Comparison of ENCODE assay signal across 8 cellular contexts in genomic region chr17:82098169-82098938, GRCh38. TPM values are rescaled to one million over a fixed set of nuclear protein-coding genes. Genes with fewer than 3 reads are reported as not detected.
DNase-seq lines count a peak whose midpoint lies in the region; ATAC-seq and TF ChIP-seq lines count a peak whose summit lies in the region.

Gene FASN (minus strand): TSS chr17:82098236. CDS start chr17:82096445, 1,791 bp downstream.

- CTCF ChIA-PET in activated naive CD4-positive, alpha-beta T cell treated with anti-CD3 and anti-CD28 coated beads, Interleukin-2, amount 10 ng/mL, durations not matched to agents 7 days and 5 days (lab: Charles Lee): no interaction called here

- H4K20me1 ChIP-seq in osteoblast (ENCODE audit: insufficient read depth, low read length): peaks cover 22% of the 10 kb centered on the region

- H3K4me3 Mint-ChIP-seq in HFFc6: peak within 1 kb of the TSS; percentile 78
- peak within 1 kb of the TSS; percentile 74 for H3K4me3 Mint-ChIP-seq in activated naive CD4-positive, alpha-beta T cell treated with anti-CD3 and anti-CD28 coated beads, Interleukin-2, amount 10 ng/mL, durations not matched to agents 7 days and 5 days

- H3K36me3 Mint-ChIP-seq in HFFc6 (ENCODE audit: low read depth): no peaks in the 10 kb centered on the region
- peaks cover 11% of the 10 kb centered on the region for H3K36me3 Mint-ChIP-seq in activated naive CD4-positive, alpha-beta T cell treated with anti-CD3 and anti-CD28 coated beads, Interleukin-2, amount 10 ng/mL, durations not matched to agents 7 days and 5 days

- no peaks in the 10 kb centered on the region for H3K9me3 Mint-ChIP-seq in HFFc6
- H3K9me3 Mint-ChIP-seq in activated naive CD4-positive, alpha-beta T cell treated with anti-CD3 and anti-CD28 coated beads, Interleukin-2, amount 10 ng/mL, durations not matched to agents 7 days and 5 days: no peaks in the 10 kb centered on the region

- H3K27me3 ChIP-seq in osteoblast (ENCODE audit: insufficient read depth, low read length) (no peaks in the 10 kb centered on the region), thoracic aorta (replicated peaks; ENCODE audit: insufficient read depth) (no peaks in the 10 kb centered on the region)

- DNase-seq in HFFc6: peak; percentile 92
- DNase-seq in NAMALWA (ENCODE audit: low spot score): peak; percentile 96
- peak; percentile 95 for DNase-seq in SK-N-DZ (ENCODE audit: low spot score)
- DNase-seq in activated naive CD4-positive, alpha-beta T cell treated with anti-CD3 and anti-CD28 coated beads, Interleukin-2, amount 10 ng/mL, durations not matched to agents 7 days and 5 days: peak; percentile 94
- DNase-seq in glomerular endothelial cell (ENCODE audit: extremely low read depth, low read depth, low spot score): peak; percentile 25
- DNase-seq in osteoblast (ENCODE audit: insufficient read length, low spot score, missing footprints): peak; percentile 100
- peak; percentile 79 for DNase-seq in thoracic aorta (ENCODE audit: low spot score)

- H3K36me3 ChIP-seq in osteoblast (ENCODE audit: insufficient read depth, low read length): peaks cover 20% of the 10 kb centered on the region
- peaks cover 16% of the 10 kb centered on the region for H3K36me3 ChIP-seq in thoracic aorta

- no peak within 1 kb of the TSS for H3K27ac Mint-ChIP-seq in HFFc6
- H3K27ac Mint-ChIP-seq in activated naive CD4-positive, alpha-beta T cell treated with anti-CD3 and anti-CD28 coated beads, Interleukin-2, amount 10 ng/mL, durations not matched to agents 7 days and 5 days: peak within 1 kb of the TSS; percentile 75

- H3K27ac ChIP-seq in osteoblast (ENCODE audit: low read depth, low read length) (peak within 1 kb of the TSS; percentile 51), thoracic aorta (peak within 1 kb of the TSS; percentile 88 to 92)

- H3K4me1 ChIP-seq in osteoblast (ENCODE audit: insufficient read depth, low read length): peaks cover 17% of the 10 kb centered on the region
- H3K4me1 ChIP-seq in thoracic aorta (ENCODE audit: control insufficient read depth in 1 of 2, low read depth in 2 of 2): peaks cover 19 to 29% of the 10 kb centered on the region in 2 donors

- TF ChIP-seq CTCF in HFFc6 (IDR thresholded peaks at IDR 0.05): peak; percentile 69
- peak; percentile 25 for TF ChIP-seq CTCF in osteoblast (IDR thresholded peaks at IDR 0.05; ENCODE audit: extremely low read depth, low read depth, low read length)
- TF ChIP-seq CTCF in thoracic aorta (IDR thresholded peaks at IDR 0.05): peak; percentile 17

- H3K9me3 ChIP-seq in osteoblast (ENCODE audit: low read depth, low read length) (no peaks in the 10 kb centered on the region), thoracic aorta (no peaks in the 10 kb centered on the region)

- peak within 1 kb of the TSS; percentile 91 for H3K4me2 ChIP-seq in osteoblast (ENCODE audit: insufficient read depth, low read length)

- peak within 1 kb of the TSS; percentile 78 for H3K4me3 ChIP-seq in GM08714 (ENCODE audit: low read length)
- H3K4me3 ChIP-seq in osteoblast (ENCODE audit: insufficient read depth, low read length): peak within 1 kb of the TSS; percentile 78
- peak within 1 kb of the TSS; percentile 80 for H3K4me3 ChIP-seq in thoracic aorta

- peaks cover 34% of the 10 kb centered on the region for H3K79me2 ChIP-seq in osteoblast (ENCODE audit: insufficient read depth, low read length)

- peak; percentile 72 for ATAC-seq in thoracic aorta (ENCODE audit: insufficient number of reproducible peaks, low FRiP score, low read depth)

- H3K4me1 Mint-ChIP-seq in HFFc6 (ENCODE audit: low read depth): no peaks in the 10 kb centered on the region
- H3K4me1 Mint-ChIP-seq in activated naive CD4-positive, alpha-beta T cell treated with anti-CD3 and anti-CD28 coated beads, Interleukin-2, amount 10 ng/mL, durations not matched to agents 7 days and 5 days: peaks cover 18% of the 10 kb centered on the region

- H3K27me3 Mint-ChIP-seq in HFFc6 (ENCODE audit: insufficient read depth): no peaks in the 10 kb centered on the region
- H3K27me3 Mint-ChIP-seq in activated naive CD4-positive, alpha-beta T cell treated with anti-CD3 and anti-CD28 coated beads, Interleukin-2, amount 10 ng/mL, durations not matched to agents 7 days and 5 days: no peaks in the 10 kb centered on the region

- peak within 1 kb of the TSS; percentile 51 for H2AFZ ChIP-seq in osteoblast (ENCODE audit: low read length)

RNA-seq across cellular contexts. Expression of gene FASN, which starts in this region (rescaled TPM):
- total RNA-seq in HFFc6 (2021; fragmentation: NEBNext Ultra II Directional; extraction: Animal tissue kit (Norgen Biotek cat#: 25700)): 100 to 1,000 TPM; 108 to 138 (median 112) TPM
- 178 and 182 TPM in 2 replicates for polyA plus RNA-seq in SK-N-DZ (2014; cell fraction: cytosol; rRNA removed)
- polyA plus RNA-seq in SK-N-DZ (2014; cell fraction: nucleus; rRNA removed): 168 and 229 TPM in 2 replicates
- 165 and 201 TPM in 2 replicates for total RNA-seq in glomerular endothelial cell
- total RNA-seq in osteoblast: 120 and 142 TPM in 2 replicates
- total RNA-seq in thoracic aorta: 10 to 100 TPM; 49.6 to 50.9 TPM

Comparison
In these comparisons a context has a peak if more than half of its experiments do, and no peak if none do; other contexts are left out.
1. Peak in every context shown above with its lines: DNase-seq, ATAC-seq, H3K4me3 ChIP-seq and H3K27ac ChIP-seq.
2. DNase-seq: peak in every context shown above with its lines; median percentile 100 in osteoblast; 96 in NAMALWA; 95 in SK-N-DZ; 94 in activated naive CD4-positive, alpha-beta T cell treated with anti-CD3 and anti-CD28 coated beads, Interleukin-2, amount 10 ng/mL, durations not matched to agents 7 days and 5 days; 92 in HFFc6; 79 in thoracic aorta; 25 in glomerular endothelial cell.
3. CTCF ChIP-seq: peak in every context shown above with its lines; median percentile 69 in HFFc6; 25 in osteoblast; 17 in thoracic aorta.